Comparison of ENCODE assay signal across 20 cellular contexts in the genomic region with DNA sequence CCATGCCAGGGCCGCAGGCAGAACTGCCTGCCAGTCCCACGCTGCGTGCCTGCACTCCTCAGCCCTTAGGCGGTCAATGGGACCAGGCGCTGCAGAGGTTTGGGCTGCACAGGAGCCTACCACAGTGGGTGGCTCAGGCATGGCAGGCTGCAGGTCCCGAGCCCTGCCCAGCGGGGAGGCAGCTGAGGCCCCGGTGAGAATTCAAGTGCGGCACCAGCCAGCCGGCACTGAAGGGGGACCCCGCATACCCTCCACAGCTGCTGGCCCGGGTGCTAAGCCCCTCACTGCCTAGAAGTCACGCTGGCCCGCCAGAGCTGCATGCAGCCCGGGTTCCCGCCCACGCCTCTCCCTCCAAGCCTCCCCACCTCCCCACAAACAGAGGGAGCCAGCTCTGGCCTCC.
DNase-seq lines count a peak whose midpoint lies in the region; ATAC-seq, FAIRE-seq and TF ChIP-seq lines count a peak whose summit lies in the region.
"Had no signal": no experiment of that assay in that cellular context is flagged by ENCODE, and none has a peak within 500 bp of the region (broad histone marks: within the 10 kb centered on the region; RNA-seq: fewer than 3 reads in every experiment).

No MANE protein-coding gene starts in this region.

- no peak for ATAC-seq in GM18519 (IDR thresholded peaks at IDR 0.05; ENCODE audit: low FRiP score, unreplicated experiment)
- ATAC-seq: A549, HepG2 had no signal

- H3K9me3 ChIP-seq in kidney (ENCODE audit: control insufficient read depth in 1 of 2, low read length in 2 of 2): no peaks in the 10 kb centered on the region
- peaks cover 0 to 4% (median 1%) of the 10 kb centered on the region in 4 donors for H3K9me3 ChIP-seq in sigmoid colon
- H3K9me3 ChIP-seq: A549, Caco-2 had no signal

- H3K9ac ChIP-seq in kidney (ENCODE audit: low read length in 2 of 2): no peak overlapping the region
- H3K9ac ChIP-seq: GM23248 had no signal

- H3K27ac ChIP-seq in kidney (ENCODE audit: low read depth in 2 of 2, low read length in 2 of 2) (no peak overlapping the region), sigmoid colon (no peak overlapping the region)
- H3K27ac ChIP-seq: 22Rv1, A549, C4-2B, GM23248 had no signal

- no peak for TF ChIP-seq POLR2A in sigmoid colon (IDR thresholded peaks at IDR 0.05)

- H3K4me3 ChIP-seq in kidney (ENCODE audit: low read length in 2 of 2) (no peak overlapping the region), sigmoid colon (no peak overlapping the region)
- H3K4me3 ChIP-seq: A549, GM23248, HAP-1 had no signal

- H3K27me3 ChIP-seq in sigmoid colon: no peaks in the 10 kb centered on the region

- FAIRE-seq in kidney (lab: Jason Lieb, UNC) (no peak), urothelium cell line (lab: Jason Lieb, UNC) (no peak)
- FAIRE-seq: A549, D721Med, G401.6, GM12891, GM18507, HepG2 had no signal

- TF ChIP-seq EP300 in sigmoid colon (IDR thresholded peaks at IDR 0.05): no peak

- peak; percentile 13 for DNase-seq in activated CD8-positive, alpha-beta memory T cell treated with anti-CD3 and anti-CD28 coated beads, Interleukin-2, amount 50 U/mL, for 4 hours
- DNase-seq in activated CD8-positive, alpha-beta memory T cell treated with anti-CD3 and anti-CD28 coated beads for 24 hours: no peak
- DNase-seq in kidney (peak; percentile 62), sigmoid colon (peak; percentile 59), GM19238 (ENCODE audit: insufficient read length, low spot score) (no peak), urothelium cell line (ENCODE audit: low spot score) (no peak)
- DNase-seq: AML-193; Caco-2; CD4-positive, alpha-beta T cell; GM23248 had no signal

- 95 to 97% methylated on average over 17 of the region's 17 CpGs for WGBS in sigmoid colon, 2 donors

- intact Hi-C loops in kidney (cut with DNase I) (no loop called here), sigmoid colon (cut with DNase I) (no loop called here)

- TF ChIP-seq CTCF in kidney (IDR thresholded peaks at IDR 0.05; ENCODE audit: borderline replicate concordance, extremely low read depth, insufficient read depth) (no peak), sigmoid colon (IDR thresholded peaks at IDR 0.05) (no peak)

- H3K4me1 ChIP-seq in kidney (ENCODE audit: control insufficient read depth in 1 of 2, insufficient read depth in 1 of 2, low read depth in 1 of 2, low read length in 2 of 2) (no peaks in the 10 kb centered on the region), sigmoid colon (no peaks in the 10 kb centered on the region)
- H3K4me1 ChIP-seq: A549, Caco-2, HAP-1 had no signal

- no peaks in the 10 kb centered on the region for H3K36me3 ChIP-seq in kidney (ENCODE audit: control insufficient read depth in 1 of 2, insufficient read depth in 2 of 2, low read length in 2 of 2)
- no peaks in the 10 kb centered on the region for H3K36me3 ChIP-seq in sigmoid colon
- H3K36me3 ChIP-seq: HAP-1 had no signal

Comparison
In these comparisons a context has a peak if more than half of its experiments do, and no peak if none do; other contexts are left out.
1. DNase-seq: peak in activated CD8-positive, alpha-beta memory T cell treated with anti-CD3 and anti-CD28 coated beads, Interleukin-2, amount 50 U/mL, for 4 hours (single experiment), kidney (single experiment) and sigmoid colon (single experiment); none in activated CD8-positive, alpha-beta memory T cell treated with anti-CD3 and anti-CD28 coated beads for 24 hours (single experiment), GM19238 (single experiment) and urothelium cell line (single experiment).